ENCODE assay signal across 1 cellular context in the genomic region with DNA sequence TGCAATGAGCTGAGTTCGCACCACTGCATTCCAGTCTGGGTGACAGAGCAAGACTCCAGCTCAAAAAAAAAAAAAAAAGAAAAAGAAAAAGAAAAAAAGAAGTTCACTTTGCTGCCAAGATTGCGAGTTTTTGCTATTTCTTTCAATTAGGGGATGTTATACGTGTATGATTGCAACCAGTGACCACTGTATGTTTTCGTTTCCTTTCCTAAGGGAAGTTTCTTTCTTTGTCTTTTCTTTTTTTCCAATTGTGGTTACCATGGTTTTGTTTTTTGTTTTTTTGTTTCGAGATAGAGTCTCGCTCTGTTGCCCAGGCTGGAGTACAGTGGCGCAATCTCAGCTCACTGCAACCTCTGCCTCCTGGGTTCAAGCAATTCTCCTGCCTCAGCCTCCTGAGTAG. TPM values are rescaled to one million over a fixed set of nuclear protein-coding genes. Genes with fewer than 3 reads are reported as not detected.
"Had no signal": no experiment of that assay in that cellular context is flagged by ENCODE, and none has a peak within 500 bp of the region (broad histone marks: within the 10 kb centered on the region; RNA-seq: fewer than 3 reads in every experiment).

No MANE protein-coding gene starts in this region.

RNA-seq across cellular contexts. Expression of a gene that starts 16.6 kb away (rescaled TPM):
- polyA plus RNA-seq: neural cell had no signal
